ENCODE assay signal across 1 cellular context in the genomic region with DNA sequence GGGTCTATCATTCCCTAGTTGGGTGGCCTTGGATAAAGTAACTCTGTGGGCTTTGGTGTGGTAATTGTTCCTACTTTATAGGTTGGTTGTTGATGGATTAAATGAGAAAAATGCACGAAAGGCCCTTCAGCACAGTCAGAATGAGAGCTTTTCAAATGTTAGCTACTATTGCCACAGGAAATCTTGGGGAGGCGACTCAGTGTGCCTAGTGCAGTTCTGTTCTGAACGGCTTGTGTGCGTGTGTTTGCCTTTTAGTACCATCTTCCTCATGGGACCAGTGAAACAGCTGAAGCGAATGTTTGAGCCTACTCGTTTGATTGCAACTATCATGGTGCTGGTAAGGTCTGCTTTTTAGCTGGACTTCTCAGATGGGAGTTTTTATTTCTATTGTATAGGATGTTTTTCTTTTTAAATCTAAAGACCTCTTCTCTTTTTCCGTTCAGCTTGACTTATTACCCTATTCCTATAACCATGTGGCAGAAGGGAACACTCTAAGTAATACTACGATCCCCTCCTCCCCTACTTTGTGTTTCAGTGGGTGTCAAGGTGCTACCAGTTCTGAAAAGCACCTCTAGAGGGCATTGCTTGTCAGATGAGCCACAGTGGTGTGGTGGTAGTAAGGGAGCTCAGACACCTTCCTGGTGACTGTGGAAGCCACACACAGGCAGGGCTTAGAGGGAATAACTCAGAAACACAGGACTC.
TF ChIP-seq lines count a peak whose summit lies in the region.

No MANE protein-coding gene starts in this region.

TF ChIP-seq in H1, 55 proteins besides CTCF, POLR2A, EP300 and RAD21:
- TF ChIP-seq NRF1 (IDR thresholded peaks at IDR 0.05; ENCODE audit: low read depth, low read length) (no peak), RBBP5 (IDR thresholded peaks at IDR 0.05; ENCODE audit: borderline replicate concordance, low read depth, low read length) (no peak), CREB1 (IDR thresholded peaks at IDR 0.05) (0 out of 2 replicates have a peak, but pooled peaks have one; percentile 29)
